Comparison of ENCODE assay signal across 32 cellular contexts in the genomic region with DNA sequence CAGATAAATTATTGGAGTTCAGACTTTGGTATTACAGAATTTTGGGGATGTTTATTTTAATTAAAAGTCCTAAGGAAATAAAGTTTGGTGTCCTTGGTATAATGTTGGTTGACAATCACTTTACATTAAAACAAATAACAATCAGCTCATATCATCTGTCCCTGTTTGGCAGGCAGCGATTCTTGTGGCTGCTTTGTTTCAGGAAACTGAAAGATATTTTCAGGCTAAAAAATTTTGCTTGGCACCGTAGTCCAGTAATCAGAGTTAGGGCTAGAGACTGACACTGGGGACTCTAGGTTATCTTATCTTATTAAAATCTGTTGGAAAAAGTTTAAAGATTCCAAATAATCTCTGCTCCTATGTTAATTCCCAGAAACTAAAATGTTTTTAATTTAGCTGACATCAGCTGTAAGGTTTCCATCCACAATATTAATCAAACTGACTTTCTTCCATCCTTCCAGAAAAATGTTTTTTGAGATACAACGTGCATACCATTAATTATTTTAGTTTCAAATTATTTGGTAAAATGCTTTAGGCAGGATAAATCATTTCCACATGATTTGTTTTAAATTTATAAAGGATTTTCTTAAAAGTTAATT.
"Had no signal": no experiment of that assay in that cellular context is flagged by ENCODE, and none has a peak within 500 bp of the region (broad histone marks: within the 10 kb centered on the region; RNA-seq: fewer than 3 reads in every experiment).

No MANE protein-coding gene starts in this region.

- H3K4me1 Mint-ChIP-seq: activated CD4-positive, alpha-beta memory T cell treated with anti-CD3 and anti-CD28 coated beads, Interleukin-2, amount 10 ng/mL, durations not matched to agents 7 days and 5 days; activated naive CD4-positive, alpha-beta T cell treated with anti-CD3 and anti-CD28 coated beads, Interleukin-2, amount 10 ng/mL, durations not matched to agents 7 days and 5 days; activated naive CD8-positive, alpha-beta T cell treated with anti-CD3 and anti-CD28 coated beads, Interleukin-2, amount 50 U/mL, for 24 hours had no signal

- H3K36me3 ChIP-seq: brain microvascular endothelial cell, SJCRH30, WERI-Rb-1 had no signal

- H3K4me3 Mint-ChIP-seq: activated CD4-positive, alpha-beta memory T cell treated with anti-CD3 and anti-CD28 coated beads, Interleukin-2, amount 10 ng/mL, durations not matched to agents 7 days and 5 days; activated CD8-positive, alpha-beta memory T cell treated with anti-CD3 and anti-CD28 coated beads, Interleukin-2, amount 10 ng/mL, durations not matched to agents 7 days and 5 days; activated naive CD4-positive, alpha-beta T cell treated with anti-CD3 and anti-CD28 coated beads, Interleukin-2, amount 10 ng/mL, durations not matched to agents 7 days and 5 days; activated naive CD8-positive, alpha-beta T cell; activated naive CD8-positive, alpha-beta T cell treated with anti-CD3 and anti-CD28 coated beads, Interleukin-2, amount 50 U/mL, for 24 hours had no signal

- H3K27me3 ChIP-seq: SJCRH30 had no signal

- DNase-seq: activated CD4-positive, alpha-beta memory T cell treated with anti-CD3 and anti-CD28 coated beads, Interleukin-2, amount 10 ng/mL, durations not matched to agents 7 days and 5 days; activated CD4-positive, alpha-beta T cell treated with anti-CD3 and anti-CD28 coated beads for 1 hour; activated CD4-positive, alpha-beta T cell treated with anti-CD3 and anti-CD28 coated beads for 48 hours; activated CD4-positive, CD25-positive, alpha-beta regulatory T cell; activated CD8-positive, alpha-beta memory T cell treated with anti-CD3 and anti-CD28 coated beads for 24 hours; activated CD8-positive, alpha-beta memory T cell treated with anti-CD3 and anti-CD28 coated beads, Interleukin-2, amount 10 ng/mL, durations not matched to agents 7 days and 5 days; activated CD8-positive, alpha-beta memory T cell treated with anti-CD3 and anti-CD28 coated beads, Interleukin-2, amount 50 U/mL, for 48 hours; activated effector memory CD4-positive, alpha-beta T cell treated with Interleukin-2 at 50 U/mL for 16 hours; activated naive CD4-positive, alpha-beta T cell treated with anti-CD3 and anti-CD28 coated beads, Interleukin-2, amount 10 ng/mL, durations not matched to agents 7 days and 5 days; activated naive CD8-positive, alpha-beta T cell treated with anti-CD3 and anti-CD28 coated beads, Interleukin-2, amount 50 U/mL, for 24 hours; activated T-cell treated with anti-CD3 and anti-CD28 coated beads, Interleukin-2, amount 50 U/mL, for 48 hours; aorta; brain microvascular endothelial cell; central memory CD4-positive, alpha-beta T cell; KG1; NCI-H1105 treated with DMSO at 0.1 percent for 48 hours; NCI-H146; NCI-H187; NCI-H2029 treated with DMSO at 0.1 percent for 48 hours; NCI-H2107; NCI-H2171; NCI-H2227 treated with DMSO at 0.1 percent for 48 hours; NCI-H446 treated with DMSO at 0.1 percent for 48 hours; NCI-H524; NCI-H774; SHP77; SJCRH30; T1000; WERI-Rb-1 had no signal

- H3K9me3 ChIP-seq: SJCRH30 had no signal

- ATAC-seq: activated CD8-positive, alpha-beta memory T cell treated with anti-CD3 and anti-CD28 coated beads, Interleukin-2, amount 10 ng/mL, durations not matched to agents 7 days and 5 days; activated naive CD8-positive, alpha-beta T cell treated with anti-CD3 and anti-CD28 coated beads, Interleukin-2, amount 50 U/mL, for 24 hours; Panc1 had no signal

- H3K9me3 Mint-ChIP-seq: activated CD4-positive, alpha-beta memory T cell treated with anti-CD3 and anti-CD28 coated beads, Interleukin-2, amount 10 ng/mL, durations not matched to agents 7 days and 5 days; activated naive CD4-positive, alpha-beta T cell treated with anti-CD3 and anti-CD28 coated beads, Interleukin-2, amount 10 ng/mL, durations not matched to agents 7 days and 5 days; activated naive CD8-positive, alpha-beta T cell treated with anti-CD3 and anti-CD28 coated beads, Interleukin-2, amount 50 U/mL, for 24 hours had no signal

- H3K27ac Mint-ChIP-seq: activated CD4-positive, alpha-beta memory T cell treated with anti-CD3 and anti-CD28 coated beads, Interleukin-2, amount 10 ng/mL, durations not matched to agents 7 days and 5 days; activated CD8-positive, alpha-beta memory T cell treated with anti-CD3 and anti-CD28 coated beads, Interleukin-2, amount 10 ng/mL, durations not matched to agents 7 days and 5 days; activated naive CD4-positive, alpha-beta T cell treated with anti-CD3 and anti-CD28 coated beads, Interleukin-2, amount 10 ng/mL, durations not matched to agents 7 days and 5 days; activated naive CD8-positive, alpha-beta T cell; activated naive CD8-positive, alpha-beta T cell treated with anti-CD3 and anti-CD28 coated beads, Interleukin-2, amount 50 U/mL, for 24 hours had no signal

- H3K27me3 Mint-ChIP-seq: activated naive CD8-positive, alpha-beta T cell had no signal

- H3K36me3 Mint-ChIP-seq: activated CD8-positive, alpha-beta memory T cell treated with anti-CD3 and anti-CD28 coated beads, Interleukin-2, amount 10 ng/mL, durations not matched to agents 7 days and 5 days; activated naive CD4-positive, alpha-beta T cell treated with anti-CD3 and anti-CD28 coated beads, Interleukin-2, amount 10 ng/mL, durations not matched to agents 7 days and 5 days; activated naive CD8-positive, alpha-beta T cell had no signal

- H3K27ac ChIP-seq: brain microvascular endothelial cell, SJCRH30, SK-N-MC, WERI-Rb-1 had no signal

- H3K4me3 ChIP-seq: SJCRH30 had no signal

- H3K4me1 ChIP-seq: SJCRH30 had no signal
